Comparison of ENCODE assay signal across 31 cellular contexts in genomic region chr17:73223626-73224616, GRCh38. TPM values are rescaled to one million over a fixed set of nuclear protein-coding genes. Genes with fewer than 3 reads are reported as not detected.
DNase-seq lines count a peak whose midpoint lies in the region; ATAC-seq and TF ChIP-seq lines count a peak whose summit lies in the region.
"Had no signal": no experiment of that assay in that cellular context is flagged by ENCODE, and none has a peak within 500 bp of the region (broad histone marks: within the 10 kb centered on the region; RNA-seq: fewer than 3 reads in every experiment).

No MANE protein-coding gene starts in this region.

- no peak overlapping the region for H2AFZ ChIP-seq in Loucy (ENCODE audit: low read length)
- H2AFZ ChIP-seq in mammary epithelial cell (ENCODE audit: low read depth, low read length): no peak overlapping the region

- no peaks in the 10 kb centered on the region for H3K9me2 ChIP-seq in Loucy (replicated peaks; ENCODE audit: low read depth, low read length)

- H3K36me3 Mint-ChIP-seq in activated naive CD4-positive, alpha-beta T cell treated with anti-CD3 and anti-CD28 coated beads, Interleukin-2, amount 50 U/mL, for 24 hours: peaks cover 2% of the 10 kb centered on the region
- peaks cover 27% of the 10 kb centered on the region for H3K36me3 Mint-ChIP-seq in nephron progenitor cell (ENCODE audit: low read depth)

- dilution Hi-C loops in mammary epithelial cell (cut with HindIII; ENCODE audit: low sequenced_read_pairs): no loop called here

- H3K4me3 ChIP-seq in Loucy (ENCODE audit: low read length, poor library complexity, severe bottlenecking) (no peak overlapping the region), mammary epithelial cell (replicated peaks in 1 of 3; ENCODE audit: insufficient read depth in 1 of 3, low read depth in 2 of 3, low read length in 3 of 3) (no peak overlapping the region)
- H3K4me3 ChIP-seq: SJCRH30, testis, uterus had no signal

- in situ Hi-C loops in mammary epithelial cell (cut with MboI; ENCODE audit: low sequenced_read_pairs in 2 of 2): no loop called here

- H3K4me1 ChIP-seq in Loucy (ENCODE audit: insufficient read depth, low read length, poor library complexity, severe bottlenecking) (peaks cover 33% of the 10 kb centered on the region), mammary epithelial cell (ENCODE audit: insufficient read depth, low read length) (peaks cover 35% of the 10 kb centered on the region)
- H3K4me1 ChIP-seq: uterus had no signal

- BruUV-seq in mammary epithelial cell (replicated peaks; lab: Mats Ljungman, UMichigan): no TSS peak

- peaks cover 46% of the 10 kb centered on the region for H3K4me1 Mint-ChIP-seq in activated naive CD4-positive, alpha-beta T cell treated with anti-CD3 and anti-CD28 coated beads, Interleukin-2, amount 50 U/mL, for 24 hours
- H3K4me1 Mint-ChIP-seq in nephron progenitor cell: peaks cover 12% of the 10 kb centered on the region

- H3K36me3 ChIP-seq in Loucy (ENCODE audit: insufficient read depth, low read length): no peaks in the 10 kb centered on the region; the same call in 1 of the 2 replicates
- H3K36me3 ChIP-seq in mammary epithelial cell (ENCODE audit: insufficient read depth, low read length): no peaks in the 10 kb centered on the region
- H3K36me3 ChIP-seq: uterus had no signal

- no peaks in the 10 kb centered on the region for H3K9me3 Mint-ChIP-seq in activated naive CD4-positive, alpha-beta T cell treated with anti-CD3 and anti-CD28 coated beads, Interleukin-2, amount 50 U/mL, for 24 hours
- H3K9me3 Mint-ChIP-seq in nephron progenitor cell: no peaks in the 10 kb centered on the region
- H3K9me3 Mint-ChIP-seq: CD8-positive, alpha-beta memory T cell; stimulated activated memory B cell treated with anti-CD40 and anti-IgM and Interleukin-4, amounts not matched to agents 10 μg/mL and 1 μg/mL and 100 μg/mL, for 72 hours had no signal

- H3K27me3 Mint-ChIP-seq in activated naive CD4-positive, alpha-beta T cell treated with anti-CD3 and anti-CD28 coated beads, Interleukin-2, amount 50 U/mL, for 24 hours: no peaks in the 10 kb centered on the region
- H3K27me3 Mint-ChIP-seq in nephron progenitor cell (ENCODE audit: low read depth, poor library complexity): no peaks in the 10 kb centered on the region
- H3K27me3 Mint-ChIP-seq: activated CD4-positive, alpha-beta T cell treated with anti-CD3 and anti-CD28 coated beads for 36 hours; CD8-positive, alpha-beta memory T cell; progenitor cell of endocrine pancreas; stimulated activated memory B cell treated with anti-CD40 and anti-IgM and Interleukin-4, amounts not matched to agents 10 μg/mL and 1 μg/mL and 100 μg/mL, for 72 hours had no signal

- H3K4me2 ChIP-seq in Loucy (ENCODE audit: low read depth, low read length, poor library complexity, severe bottlenecking) (no peak overlapping the region), mammary epithelial cell (ENCODE audit: insufficient read depth, low read depth, low read length) (peak overlapping the region; percentile 39)

- peak overlapping the region; percentile 59 for H3K27ac Mint-ChIP-seq in activated naive CD4-positive, alpha-beta T cell treated with anti-CD3 and anti-CD28 coated beads, Interleukin-2, amount 50 U/mL, for 24 hours
- peak overlapping the region; percentile 29 for H3K27ac Mint-ChIP-seq in nephron progenitor cell
- H3K27ac Mint-ChIP-seq: activated CD4-positive, alpha-beta T cell treated with anti-CD3 and anti-CD28 coated beads for 36 hours; activated CD8-positive, alpha-beta T cell treated with anti-CD3 and anti-CD28 coated beads, Interleukin-2, amount 10 ng/mL, durations not matched to agents 7 days and 5 days; progenitor cell of endocrine pancreas had no signal

- TF ChIP-seq CTCF in Loucy (conservative IDR thresholded peaks at IDR 0.05; ENCODE audit: low read length): no peak
- no peak for TF ChIP-seq CTCF in mammary epithelial cell (conservative IDR thresholded peaks at IDR 0.05 in 1 of 2, IDR thresholded peaks at IDR 0.05 in 1 of 2; ENCODE audit: extremely low read depth in 1 of 2, insufficient read depth in 1 of 2, low read depth in 1 of 2, low read length in 2 of 2)
- no peak for TF ChIP-seq CTCF in nephron progenitor cell (IDR thresholded peaks at IDR 0.05)

- H3K9ac ChIP-seq in Loucy (ENCODE audit: low read depth, low read length, poor library complexity, severe bottlenecking) (peak overlapping the region; percentile 58), mammary epithelial cell (ENCODE audit: insufficient read depth, low read length) (no peak overlapping the region)

- no peak for ATAC-seq in HG02610 (IDR thresholded peaks at IDR 0.05; ENCODE audit: unreplicated experiment)
- ATAC-seq: activated CD4-positive, alpha-beta T cell treated with anti-CD3 and anti-CD28 coated beads for 36 hours; activated CD8-positive, alpha-beta T cell treated with anti-CD3 and anti-CD28 coated beads, Interleukin-2, amount 10 ng/mL, durations not matched to agents 7 days and 5 days; sciatic nerve; stimulated activated memory B cell treated with anti-CD40 and anti-IgM and Interleukin-4, amounts not matched to agents 10 μg/mL and 1 μg/mL and 100 μg/mL, for 72 hours had no signal

- H3K79me2 ChIP-seq in Loucy (ENCODE audit: insufficient read depth, low read length) (peaks cover 85% of the 10 kb centered on the region), mammary epithelial cell (ENCODE audit: insufficient read depth, low read length) (peaks cover 68% of the 10 kb centered on the region)

- CTCF ChIA-PET in mammary epithelial cell (lab: Charles Lee; ENCODE audit: low non-redundant PET): no interaction called here

- no peak for DNase-seq in activated naive CD4-positive, alpha-beta T cell treated with Interleukin-2 at 50 U/mL for 16 hours
- DNase-seq in mammary epithelial cell: no peak
- no peak for DNase-seq in nephron progenitor cell
- no peak for DNase-seq in nucleus accumbens (lab: John Stamatoyannopoulos, UW)
- no peak for DNase-seq in NCI-H345 treated with DMSO at 0.1 percent for 48 hours (lab: John Stamatoyannopoulos, UW; ENCODE audit: unreplicated experiment)
- DNase-seq: activated CD4-positive, alpha-beta T cell treated with anti-CD3 and anti-CD28 coated beads for 36 hours; activated CD8-positive, alpha-beta T cell treated with anti-CD3 and anti-CD28 coated beads, Interleukin-2, amount 10 ng/mL, durations not matched to agents 7 days and 5 days; CD8-positive, alpha-beta memory T cell; DMS 273 treated with DMSO at 0.1 percent for 48 hours; head of caudate nucleus; NCI-H1105 treated with DMSO at 0.1 percent for 48 hours; NCI-H2029; NCI-H2227 treated with DMSO at 0.1 percent for 48 hours; NCI-H748 treated with DMSO at 0.1 percent for 48 hours; SJCRH30; stimulated activated CD4-positive, alpha-beta T cell treated with anti-CD3 and anti-CD28 coated beads, Interleukin-12 subunit alpha, Interleukin-12 subunit beta, amount 100 ng/mL, for 4 hours; stimulated activated CD4-positive, alpha-beta T cell treated with anti-CD3 and anti-CD28 coated beads, Interleukin-4, amount 100 ng/mL, for 24 hours; testis; uterus had no signal

- H3K9me3 ChIP-seq in Loucy (ENCODE audit: insufficient read depth, low read depth, low read length) (no peaks in the 10 kb centered on the region), mammary epithelial cell (replicated peaks; ENCODE audit: insufficient read depth, low read length) (peaks cover 4% of the 10 kb centered on the region)
- H3K9me3 ChIP-seq: SJCRH30, testis, uterus had no signal

- no peak overlapping the region for H3K4me3 Mint-ChIP-seq in activated naive CD4-positive, alpha-beta T cell treated with anti-CD3 and anti-CD28 coated beads, Interleukin-2, amount 50 U/mL, for 24 hours
- H3K4me3 Mint-ChIP-seq in nephron progenitor cell: no peak overlapping the region
- H3K4me3 Mint-ChIP-seq: activated CD4-positive, alpha-beta T cell treated with anti-CD3 and anti-CD28 coated beads for 36 hours; activated CD8-positive, alpha-beta T cell treated with anti-CD3 and anti-CD28 coated beads, Interleukin-2, amount 10 ng/mL, durations not matched to agents 7 days and 5 days; stimulated activated memory B cell treated with anti-CD40 and anti-IgM and Interleukin-4, amounts not matched to agents 10 μg/mL and 1 μg/mL and 100 μg/mL, for 72 hours had no signal

- H3F3A ChIP-seq in Loucy (ENCODE audit: low read depth): 0 out of 2 replicates have a peak, but pooled peaks cover under 1% of the 10 kb centered on the region

- peak overlapping the region; percentile 18 for H3K27ac ChIP-seq in mammary epithelial cell (ENCODE audit: insufficient read depth, low read depth, low read length)
- H3K27ac ChIP-seq: SJCRH30, testis, uterus had no signal

- H4K20me1 ChIP-seq in Loucy (ENCODE audit: insufficient read depth, low read length, poor library complexity, severe bottlenecking) (peaks cover 40% of the 10 kb centered on the region), mammary epithelial cell (ENCODE audit: insufficient read depth, low read length) (no peaks in the 10 kb centered on the region)

- WGBS in mammary epithelial cell (ENCODE audit: low coverage, missing lambda C conversion rate): no CpG with 5 or more reads among the region's 4 CpGs

- intact Hi-C loops in mammary epithelial cell (cut with micrococcal nuclease): no loop called here

- H3K27me3 ChIP-seq in Loucy (ENCODE audit: insufficient read depth, low read length, poor library complexity, severe bottlenecking) (no peaks in the 10 kb centered on the region), mammary epithelial cell (ENCODE audit: insufficient read depth, low read length) (no peaks in the 10 kb centered on the region)
- H3K27me3 ChIP-seq: SJCRH30, testis, uterus had no signal

RNA-seq across cellular contexts. Expression of gene COG1, which starts 31.1 kb away (rescaled TPM):
- total RNA-seq in mammary epithelial cell: 10 to 100 TPM; 23.3 to 35.2 TPM
- polyA plus RNA-seq in mammary epithelial cell: 12.8 TPM
- 19.9 TPM for polyA minus RNA-seq in mammary epithelial cell

RNA-seq across cellular contexts. Expression of gene CPSF4L, which starts 37.8 kb away (rescaled TPM):
- total RNA-seq in mammary epithelial cell: not detected
- polyA plus RNA-seq in mammary epithelial cell: not detected
- not detected for polyA minus RNA-seq in mammary epithelial cell
- total RNA-seq: A172; activated CD4-positive, alpha-beta T cell treated with anti-CD3 and anti-CD28 coated beads for 36 hours; activated CD8-positive, alpha-beta T cell treated with anti-CD3 and anti-CD28 coated beads, Interleukin-2, amount 10 ng/mL, durations not matched to agents 7 days and 5 days; CD8-positive, alpha-beta memory T cell; epithelial cell of proximal tubule; fibroblast of villous mesenchyme; H1; lung microvascular endothelial cell; progenitor cell of endocrine pancreas; sciatic nerve; SJCRH30; T-helper 1 cell treated with Interleukin-12 subunit alpha and Interleukin-12 subunit beta and Interleukin-4 antibody, amounts not matched to agents 30 ng/mL and 1 ng/mL, for 36 hours had no signal
- polyA plus RNA-seq: CD8-positive, alpha-beta memory T cell; H1 had no signal

RNA-seq across cellular contexts. Expression of gene SSTR2, which starts 59.1 kb away (rescaled TPM):
- not detected for total RNA-seq in mammary epithelial cell
- polyA plus RNA-seq in mammary epithelial cell: not detected
- not detected for polyA minus RNA-seq in mammary epithelial cell
- total RNA-seq: activated CD8-positive, alpha-beta T cell treated with anti-CD3 and anti-CD28 coated beads, Interleukin-2, amount 10 ng/mL, durations not matched to agents 7 days and 5 days; epithelial cell of proximal tubule; fibroblast of villous mesenchyme; lung microvascular endothelial cell had no signal
- polyA plus RNA-seq: CD8-positive, alpha-beta memory T cell had no signal
